ENCODE assay signal across 9 cellular contexts in genomic region chr10:97542169-97543024, GRCh38. TPM values are rescaled to one million over a fixed set of nuclear protein-coding genes. Genes with fewer than 3 reads are reported as not detected.
A peak's percentile ranks its signal among the peaks of the same experiment; 100 is the strongest.
DNase-seq lines count a peak whose midpoint lies in the region; ATAC-seq and TF ChIP-seq lines count a peak whose summit lies in the region.
"Had no signal": no experiment of that assay in that cellular context is flagged by ENCODE, and none has a peak within 500 bp of the region (broad histone marks: within the 10 kb centered on the region; RNA-seq: fewer than 3 reads in every experiment).

No MANE protein-coding gene starts in this region.

- no peak overlapping the region for H3K4me3 ChIP-seq in A673 (ENCODE audit: low read depth, low read length, poor library complexity, severe bottlenecking)
- peak overlapping the region; percentile 23 for H3K4me3 ChIP-seq in fibroblast of mammary gland (ENCODE audit: control insufficient read depth, low read depth, low read length)
- H3K4me3 ChIP-seq in thoracic aorta: peak overlapping the region; percentile 42

- DNase-seq in A673 (ENCODE audit: low spot score) (peak; percentile 82), HPDE6-E6E7 (ENCODE audit: extremely low spot score) (peak; percentile 92), fibroblast of mammary gland (ENCODE audit: low read depth) (peak; percentile 98), neural crest cell (ENCODE audit: low read depth, low spot score) (no peak), thoracic aorta (ENCODE audit: low spot score) (peak; percentile 77), NCI-H2171 (lab: John Stamatoyannopoulos, UW) (no peak)
- peak; percentile 72 for DNase-seq in activated CD8-positive, alpha-beta memory T cell treated with anti-CD3 and anti-CD28 coated beads for 24 hours

- no TSS peak for BruUV-seq in A673 (replicated peaks; lab: Mats Ljungman, UMichigan)

- POLR2A ChIA-PET in A673 (lab: Charles Lee; ENCODE audit: low non-redundant PET): no interaction called here

- H3K9me3 Mint-ChIP-seq in neural crest cell: no peaks in the 10 kb centered on the region

- H3K36me3 Mint-ChIP-seq in neural crest cell (ENCODE audit: low read depth): no peaks in the 10 kb centered on the region

- H3K36me3 ChIP-seq in A673 (ENCODE audit: insufficient read depth, low read length, poor library complexity, severe bottlenecking) (no peaks in the 10 kb centered on the region), thoracic aorta (no peaks in the 10 kb centered on the region)

- ATAC-seq in thoracic aorta (ENCODE audit: insufficient number of reproducible peaks, low FRiP score, low read depth) (peak; percentile 62), HG02981 (IDR thresholded peaks at IDR 0.05; ENCODE audit: unreplicated experiment) (no peak)

- no peaks in the 10 kb centered on the region for H3K27me3 Mint-ChIP-seq in neural crest cell (ENCODE audit: low read depth)

- intact Hi-C loops in A673 (cut with micrococcal nuclease; ENCODE audit: unreplicated experiment): no loop called here

- H3K27ac ChIP-seq in A673 (ENCODE audit: low read depth, low read length, poor library complexity, severe bottlenecking): peak overlapping the region; percentile 62
- H3K27ac ChIP-seq in thoracic aorta: peak overlapping the region; percentile 96 to 97

- no peaks in the 10 kb centered on the region for H3K27me3 ChIP-seq in A673 (replicated peaks; ENCODE audit: insufficient read depth, low read depth, low read length, poor library complexity)
- H3K27me3 ChIP-seq in thoracic aorta (replicated peaks; ENCODE audit: insufficient read depth): no peaks in the 10 kb centered on the region

- no peak overlapping the region for H3K4me3 Mint-ChIP-seq in neural crest cell

- CTCF ChIA-PET in A673 (lab: Charles Lee): interaction anchor here (0.6 kb wide), 1 partner anchor 75 kb away, joined by 4 read pairs; no protein-coding TSS in a partner anchor

- peak overlapping the region; percentile 90 for H3K27ac Mint-ChIP-seq in neural crest cell (ENCODE audit: unreplicated experiment)

- H3K9me3 ChIP-seq in A673 (ENCODE audit: low read depth, low read length, poor library complexity, severe bottlenecking) (no peaks in the 10 kb centered on the region), thoracic aorta (no peaks in the 10 kb centered on the region)

- TF ChIP-seq CTCF in A673 (conservative IDR thresholded peaks at IDR 0.05; ENCODE audit: low read depth, low read length) (no peak), fibroblast of mammary gland (conservative IDR thresholded peaks at IDR 0.05; ENCODE audit: control insufficient read depth, insufficient read depth, low read depth, low read length) (no peak), neural crest cell (conservative IDR thresholded peaks at IDR 0.05) (no peak), thoracic aorta (IDR thresholded peaks at IDR 0.05) (no peak)

- H3K4me1 ChIP-seq in A673 (ENCODE audit: insufficient read depth, low read length, poor library complexity, severe bottlenecking) (peaks cover 20% of the 10 kb centered on the region), thoracic aorta (ENCODE audit: control insufficient read depth in 1 of 2, low read depth in 2 of 2) (peaks cover 46 to 66% of the 10 kb centered on the region in 2 donors)

- H3K4me1 Mint-ChIP-seq in neural crest cell: peaks cover 31% of the 10 kb centered on the region

RNA-seq across cellular contexts. Expression of gene ANKRD2, which starts 30.2 kb away (rescaled TPM):
- total RNA-seq in A673 (2021) (not detected in 2 replicates), neural crest cell (not detected in 2 replicates), thoracic aorta (1 to 10 TPM in 1 of 2 donors, not detected in 1; 1.9 TPM)
- total RNA-seq: frontal cortex had no signal

RNA-seq across cellular contexts. Expression of gene HOGA1, which starts 41.8 kb away (rescaled TPM):
- total RNA-seq in A673 (2021) (not detected in 2 replicates), neural crest cell (0.23 and 0.36 TPM in 2 replicates), thoracic aorta (10 to 100 TPM in 1 of 2 donors, 1 to 10 TPM in 1; 7.0 to 12.3 TPM)

RNA-seq across cellular contexts. Expression of gene UBTD1, which starts 43.7 kb away (rescaled TPM):
- 3.1 and 4.2 TPM in 2 replicates for total RNA-seq in A673 (2021)
- 6.5 and 8.7 TPM in 2 replicates for total RNA-seq in neural crest cell
- 10 to 100 TPM; 10.2 to 20.4 TPM for total RNA-seq in thoracic aorta

RNA-seq across cellular contexts. Expression of gene MMS19, which starts 44.2 kb away (rescaled TPM):
- total RNA-seq in A673 (2021): 70.6 and 72.5 TPM in 2 replicates
- 86.4 and 88.7 TPM in 2 replicates for total RNA-seq in neural crest cell
- total RNA-seq in thoracic aorta: 100 to 1,000 TPM in 1 of 2 donors, 10 to 100 TPM in 1; 46.8 to 108 TPM

RNA-seq across cellular contexts. Expression of gene C10orf62, which starts 47.1 kb away (rescaled TPM):
- total RNA-seq in A673 (2021): not detected in 2 replicates
- not detected in 2 replicates for total RNA-seq in neural crest cell
- total RNA-seq in thoracic aorta: 1 to 10 TPM in 1 of 2 donors, not detected in 1; 1.2 TPM
- total RNA-seq: frontal cortex had no signal

Comparison
In these comparisons a context has a peak if more than half of its experiments do, and no peak if none do; other contexts are left out.
1. DNase-seq: peak in A673 (single experiment), HPDE6-E6E7 (single experiment), activated CD8-positive, alpha-beta memory T cell treated with anti-CD3 and anti-CD28 coated beads for 24 hours (single experiment), fibroblast of mammary gland (single experiment) and thoracic aorta (single experiment); none in neural crest cell (single experiment) and NCI-H2171 (single experiment).